In the genomic region with DNA sequence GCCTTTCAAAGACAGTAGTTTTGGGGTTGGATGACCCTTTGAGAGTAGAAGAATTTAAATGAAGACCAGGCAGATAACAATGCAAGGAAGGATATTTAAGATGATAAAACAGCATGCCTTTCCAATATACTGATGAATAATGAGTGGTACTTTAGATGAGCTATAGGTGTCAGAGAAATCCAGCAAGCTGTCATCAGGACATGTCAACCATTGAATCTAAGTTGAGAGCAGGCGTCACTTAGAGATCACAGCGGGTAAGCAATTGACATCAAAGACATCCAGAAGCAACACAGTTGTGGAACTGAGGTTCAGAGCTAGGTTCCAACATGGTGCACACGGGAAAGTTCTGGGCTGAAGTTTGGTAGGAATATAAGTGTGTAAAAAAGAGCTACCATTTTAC, we compare ENCODE assay signal across 4 cellular contexts. TPM values are rescaled to one million over a fixed set of nuclear protein-coding genes. Genes with fewer than 3 reads are reported as not detected.
"Had no signal": no experiment of that assay in that cellular context is flagged by ENCODE, and none has a peak within 500 bp of the region (broad histone marks: within the 10 kb centered on the region; RNA-seq: fewer than 3 reads in every experiment).

No MANE protein-coding gene starts in this region.

- H3K4me3 ChIP-seq: GM12878 had no signal

- DNase-seq: GDM1, GF-D8 had no signal

RNA-seq across cellular contexts. Expression of gene CCDC54, which starts 25.0 kb away (rescaled TPM):
- total RNA-seq: G401, GM12878 had no signal
- polyA plus RNA-seq: GM12878 had no signal
